12 cellular contexts compared by ENCODE assay signal in genomic region chrX:39144323-39144722, GRCh38.
A peak's percentile ranks its signal among the peaks of the same experiment; 100 is the strongest.
DNase-seq lines count a peak whose midpoint lies in the region; ATAC-seq and TF ChIP-seq lines count a peak whose summit lies in the region.
"Had no signal": no experiment of that assay in that cellular context is flagged by ENCODE, and none has a peak within 500 bp of the region (broad histone marks: within the 10 kb centered on the region; RNA-seq: fewer than 3 reads in every experiment).

No MANE protein-coding gene starts in this region.

- ATAC-seq in GM18499 (IDR thresholded peaks at IDR 0.05; ENCODE audit: insufficient read depth, unreplicated experiment): peak; percentile 49
- peak; percentile 63 for ATAC-seq in GM21526 (IDR thresholded peaks at IDR 0.05; ENCODE audit: low FRiP score, unreplicated experiment)
- ATAC-seq in HG03432 (IDR thresholded peaks at IDR 0.05; ENCODE audit: unreplicated experiment): peak; percentile 73
- ATAC-seq in HG02840 (IDR thresholded peaks at IDR 0.05; ENCODE audit: low FRiP score, unreplicated experiment): no peak
- ATAC-seq: natural killer cell; stimulated activated naive CD8-positive, alpha-beta T cell treated with anti-CD3 and anti-CD28 coated beads, Interleukin-15, amount 100 ng/mL, for 72 hours had no signal

- no peak for TF ChIP-seq CTCF in VCaP (conservative IDR thresholded peaks at IDR 0.05)

- no peak for DNase-seq in amniotic stem cell (lab: John Stamatoyannopoulos, UW)
- DNase-seq in effector CD4-positive, alpha-beta T cell: no peak
- DNase-seq in foreskin melanocyte: no peak
- DNase-seq: amygdala; natural killer cell; NCI-H526; stimulated activated naive CD8-positive, alpha-beta T cell treated with anti-CD3 and anti-CD28 coated beads, Interleukin-15, amount 100 ng/mL, for 72 hours had no signal

- peak overlapping the region; percentile 22; the same call in 1 of the 2 replicates for H3K27ac ChIP-seq in VCaP
